1 cellular context compared by ENCODE assay signal in the genomic region with DNA sequence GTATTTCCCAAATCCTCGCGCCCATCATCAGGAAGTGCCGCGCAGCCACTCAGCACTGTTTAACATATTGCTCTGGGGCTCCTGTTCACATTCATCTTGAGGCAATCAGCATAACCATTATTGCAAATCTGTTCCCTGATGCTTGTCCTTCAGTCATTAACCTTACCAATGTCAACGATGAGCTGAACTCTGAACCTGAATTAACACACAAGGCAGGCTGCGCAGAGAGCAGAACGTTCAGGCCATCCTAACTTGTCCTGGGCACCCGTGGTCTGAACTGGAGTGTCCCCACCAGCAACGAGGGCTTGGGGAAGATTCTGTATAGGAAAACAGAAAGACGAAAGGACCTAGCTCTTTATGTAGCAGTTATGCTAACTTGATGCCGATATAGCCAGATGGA.
TF ChIP-seq lines count a peak whose summit lies in the region.

No MANE protein-coding gene starts in this region.

TF ChIP-seq in WTC11, 78 proteins besides CTCF, POLR2A, EP300 and RAD21 (continued from another document):
- TF ChIP-seq, protein P1, sequence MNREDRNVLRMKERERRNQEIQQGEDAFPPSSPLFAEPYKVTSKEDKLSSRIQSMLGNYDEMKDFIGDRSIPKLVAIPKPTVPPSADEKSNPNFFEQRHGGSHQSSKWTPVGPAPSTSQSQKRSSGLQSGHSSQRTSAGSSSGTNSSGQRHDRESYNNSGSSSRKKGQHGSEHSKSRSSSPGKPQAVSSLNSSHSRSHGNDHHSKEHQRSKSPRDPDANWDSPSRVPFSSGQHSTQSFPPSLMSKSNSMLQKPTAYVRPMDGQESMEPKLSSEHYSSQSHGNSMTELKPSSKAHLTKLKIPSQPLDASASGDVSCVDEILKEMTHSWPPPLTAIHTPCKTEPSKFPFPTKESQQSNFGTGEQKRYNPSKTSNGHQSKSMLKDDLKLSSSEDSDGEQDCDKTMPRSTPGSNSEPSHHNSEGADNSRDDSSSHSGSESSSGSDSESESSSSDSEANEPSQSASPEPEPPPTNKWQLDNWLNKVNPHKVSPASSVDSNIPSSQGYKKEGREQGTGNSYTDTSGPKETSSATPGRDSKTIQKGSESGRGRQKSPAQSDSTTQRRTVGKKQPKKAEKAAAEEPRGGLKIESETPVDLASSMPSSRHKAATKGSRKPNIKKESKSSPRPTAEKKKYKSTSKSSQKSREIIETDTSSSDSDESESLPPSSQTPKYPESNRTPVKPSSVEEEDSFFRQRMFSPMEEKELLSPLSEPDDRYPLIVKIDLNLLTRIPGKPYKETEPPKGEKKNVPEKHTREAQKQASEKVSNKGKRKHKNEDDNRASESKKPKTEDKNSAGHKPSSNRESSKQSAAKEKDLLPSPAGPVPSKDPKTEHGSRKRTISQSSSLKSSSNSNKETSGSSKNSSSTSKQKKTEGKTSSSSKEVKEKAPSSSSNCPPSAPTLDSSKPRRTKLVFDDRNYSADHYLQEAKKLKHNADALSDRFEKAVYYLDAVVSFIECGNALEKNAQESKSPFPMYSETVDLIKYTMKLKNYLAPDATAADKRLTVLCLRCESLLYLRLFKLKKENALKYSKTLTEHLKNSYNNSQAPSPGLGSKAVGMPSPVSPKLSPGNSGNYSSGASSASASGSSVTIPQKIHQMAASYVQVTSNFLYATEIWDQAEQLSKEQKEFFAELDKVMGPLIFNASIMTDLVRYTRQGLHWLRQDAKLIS (CRISPR knock-in tag; IDR thresholded peaks at IDR 0.05; ENCODE audit: borderline replicate concordance): no peak
- TF ChIP-seq ZNF423 (CRISPR knock-in tag; IDR thresholded peaks at IDR 0.05) (no peak), STAT6 (CRISPR knock-in tag; conservative IDR thresholded peaks at IDR 0.05; ENCODE audit: low read depth) (no peak)
- TF ChIP-seq, protein P2, sequence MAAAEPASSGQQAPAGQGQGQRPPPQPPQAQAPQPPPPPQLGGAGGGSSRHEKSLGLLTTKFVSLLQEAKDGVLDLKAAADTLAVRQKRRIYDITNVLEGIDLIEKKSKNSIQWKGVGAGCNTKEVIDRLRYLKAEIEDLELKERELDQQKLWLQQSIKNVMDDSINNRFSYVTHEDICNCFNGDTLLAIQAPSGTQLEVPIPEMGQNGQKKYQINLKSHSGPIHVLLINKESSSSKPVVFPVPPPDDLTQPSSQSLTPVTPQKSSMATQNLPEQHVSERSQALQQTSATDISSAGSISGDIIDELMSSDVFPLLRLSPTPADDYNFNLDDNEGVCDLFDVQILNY (CRISPR knock-in tag; IDR thresholded peaks at IDR 0.05): no peak
